16 cellular contexts compared by ENCODE assay signal in genomic region chr17:78832541-78832810, GRCh38.
"Had no signal": no experiment of that assay in that cellular context is flagged by ENCODE, and none has a peak within 500 bp of the region (broad histone marks: within the 10 kb centered on the region; RNA-seq: fewer than 3 reads in every experiment).

No MANE protein-coding gene starts in this region.

- H3K27ac ChIP-seq: RWPE1 had no signal

- H3K9ac ChIP-seq: SK-N-SH had no signal

- H3K4me2 ChIP-seq: SK-N-SH had no signal

- H3K9me3 ChIP-seq: SK-N-SH had no signal

- DNase-seq: KBM-7, MV-4-11, NCI-H1048, NCI-H1105, NCI-H1436 treated with DMSO at 0.1 percent for 48 hours, NCI-H1694, NCI-H187 treated with DMSO at 0.1 percent for 48 hours, NCI-H2171 treated with DMSO at 0.1 percent for 48 hours, NCI-H2227 treated with DMSO at 0.1 percent for 48 hours, NCI-H524, NCI-H526 treated with DMSO at 0.1 percent for 48 hours, NCI-H748 treated with DMSO at 0.1 percent for 48 hours, SHP77, SK-N-SH, SW 1271 had no signal
